Comparison of ENCODE assay signal across 7 cellular contexts in genomic region chr7:82274681-82275080, GRCh38.
"Had no signal": no experiment of that assay in that cellular context is flagged by ENCODE, and none has a peak within 500 bp of the region (broad histone marks: within the 10 kb centered on the region; RNA-seq: fewer than 3 reads in every experiment).

No MANE protein-coding gene starts in this region.

- DNase-seq: IMR-90, KBM-7, KG1 had no signal

- H3K4me2 ChIP-seq: KMS-11 had no signal

- FAIRE-seq: HepG2, HTR-8/SVneo had no signal

- ATAC-seq: HepG2 had no signal

- H3K9ac ChIP-seq: KMS-11 had no signal

- H3K27ac ChIP-seq: HL-60, KMS-11 had no signal
